9 cellular contexts compared by ENCODE assay signal in the genomic region with DNA sequence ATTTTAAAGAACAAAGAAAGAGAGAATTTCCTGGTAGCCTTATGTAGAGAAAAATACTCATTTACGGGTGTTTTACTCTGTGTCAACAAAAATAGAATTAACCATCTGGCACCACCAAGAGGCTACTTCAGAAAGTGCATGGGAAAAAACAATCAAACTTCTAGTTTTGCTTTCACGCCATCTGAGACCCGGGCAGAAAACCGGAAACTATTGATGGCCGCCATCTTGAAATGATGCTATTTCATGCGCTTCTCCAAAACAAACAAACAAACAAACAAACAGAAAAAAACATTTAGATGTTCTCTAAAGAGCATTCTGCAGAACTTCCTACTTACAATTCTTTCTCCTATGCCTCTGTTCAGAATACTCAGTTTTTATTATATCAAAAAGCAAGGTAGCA. TPM values are rescaled to one million over a fixed set of nuclear protein-coding genes. Genes with fewer than 3 reads are reported as not detected.
DNase-seq lines count a peak whose midpoint lies in the region; ATAC-seq and TF ChIP-seq lines count a peak whose summit lies in the region.
"Had no signal": no experiment of that assay in that cellular context is flagged by ENCODE, and none has a peak within 500 bp of the region (broad histone marks: within the 10 kb centered on the region; RNA-seq: fewer than 3 reads in every experiment).

No MANE protein-coding gene starts in this region.

- H3K23ac ChIP-seq in mesendoderm (ENCODE audit: low read length): no peak overlapping the region

- no peak overlapping the region for H4K5ac ChIP-seq in mesendoderm (ENCODE audit: low read length)

- no peaks in the 10 kb centered on the region for H3K79me1 ChIP-seq in mesendoderm (ENCODE audit: low read length)

- DNase-seq in AG10803 (ENCODE audit: low read depth) (peak; percentile 48), NCI-H526 treated with DMSO at 0.1 percent for 48 hours (lab: John Stamatoyannopoulos, UW) (peak; percentile 30), coronary artery (ENCODE audit: low spot score) (no peak), mesendoderm (peak; percentile 75)
- DNase-seq in stimulated activated naive CD8-positive, alpha-beta T cell treated with anti-CD3 and anti-CD28 coated beads, Interleukin-15, amount 100 ng/mL, for 72 hours: no peak
- DNase-seq: naive B cell had no signal

- no peak overlapping the region for H2BK5ac ChIP-seq in mesendoderm (ENCODE audit: low read length)

- H3K27me3 ChIP-seq in mesendoderm (ENCODE audit: insufficient read depth, low read length, poor library complexity): no peaks in the 10 kb centered on the region

- H3K27ac ChIP-seq in coronary artery (no peak overlapping the region), mesendoderm (ENCODE audit: low read depth, low read length) (no peak overlapping the region)

- H3K4me3 ChIP-seq in AG10803 (ENCODE audit: low read length): peak overlapping the region; percentile 7
- H3K4me3 ChIP-seq in coronary artery: no peak overlapping the region
- H3K4me3 ChIP-seq in mesendoderm (ENCODE audit: low read length): no peak overlapping the region

- WGBS in mesendoderm (ENCODE audit: extremely low coverage, insufficient coverage, low lambda C conversion rate): no CpG with 5 or more reads among the region's 6 CpGs

- TF ChIP-seq CTCF in AG10803 (conservative IDR thresholded peaks at IDR 0.05; ENCODE audit: low read length) (peak; percentile 73), coronary artery (IDR thresholded peaks at IDR 0.05) (peak; percentile 20)

- no peak overlapping the region for H3K4me3 Mint-ChIP-seq in stimulated activated naive CD8-positive, alpha-beta T cell treated with anti-CD3 and anti-CD28 coated beads, Interleukin-15, amount 100 ng/mL, for 72 hours
- H3K4me3 Mint-ChIP-seq: naive B cell had no signal

- no peaks in the 10 kb centered on the region for H3K27me3 Mint-ChIP-seq in stimulated activated naive CD8-positive, alpha-beta T cell treated with anti-CD3 and anti-CD28 coated beads, Interleukin-15, amount 100 ng/mL, for 72 hours

- peaks cover 0 to 5% of the 10 kb centered on the region in 2 donors for H3K9me3 Mint-ChIP-seq in stimulated activated naive CD8-positive, alpha-beta T cell treated with anti-CD3 and anti-CD28 coated beads, Interleukin-15, amount 100 ng/mL, for 72 hours

- ATAC-seq in GM18511 (IDR thresholded peaks at IDR 0.05; ENCODE audit: unreplicated experiment): peak; percentile 85
- peak; percentile 89 for ATAC-seq in HG03103 (IDR thresholded peaks at IDR 0.05; ENCODE audit: low read depth, unreplicated experiment)
- ATAC-seq in stimulated activated naive CD8-positive, alpha-beta T cell treated with anti-CD3 and anti-CD28 coated beads, Interleukin-15, amount 100 ng/mL, for 72 hours: no peak
- no peak for ATAC-seq in HG03139 (IDR thresholded peaks at IDR 0.05; ENCODE audit: unreplicated experiment)

- H3K56ac ChIP-seq in mesendoderm (ENCODE audit: low read length): no peak overlapping the region

- H3K27ac Mint-ChIP-seq in stimulated activated naive CD8-positive, alpha-beta T cell treated with anti-CD3 and anti-CD28 coated beads, Interleukin-15, amount 100 ng/mL, for 72 hours: no peak overlapping the region
- H3K27ac Mint-ChIP-seq: naive B cell had no signal

- peaks cover 8% of the 10 kb centered on the region for H3K4me1 Mint-ChIP-seq in stimulated activated naive CD8-positive, alpha-beta T cell treated with anti-CD3 and anti-CD28 coated beads, Interleukin-15, amount 100 ng/mL, for 72 hours
- H3K4me1 Mint-ChIP-seq: naive B cell had no signal

- no peak overlapping the region for H2BK15ac ChIP-seq in mesendoderm (replicated peaks; ENCODE audit: low read depth)

- no peak overlapping the region for H2BK120ac ChIP-seq in mesendoderm (ENCODE audit: low read depth, low read length)

- no peak overlapping the region for H2AK5ac ChIP-seq in mesendoderm (ENCODE audit: low read length)

- H3K9ac ChIP-seq in mesendoderm (ENCODE audit: low read length): no peak overlapping the region

- no peak overlapping the region for H4K8ac ChIP-seq in mesendoderm (ENCODE audit: low read depth, low read length)

- peaks cover 5% of the 10 kb centered on the region for H3K4me1 ChIP-seq in mesendoderm (ENCODE audit: control insufficient read depth, low read depth, low read length)

- no peaks in the 10 kb centered on the region for H3K36me3 ChIP-seq in mesendoderm (ENCODE audit: control insufficient read depth, insufficient read depth, low read length)

- no peak overlapping the region for H3K4me2 ChIP-seq in mesendoderm (ENCODE audit: low read length)

- no peak overlapping the region for H3K18ac ChIP-seq in mesendoderm (ENCODE audit: low read length)

- H3K4ac ChIP-seq in mesendoderm (ENCODE audit: low read depth, low read length): no peak overlapping the region

- H3K79me2 ChIP-seq in mesendoderm (ENCODE audit: control insufficient read depth, insufficient read depth, low read length): no peaks in the 10 kb centered on the region

RNA-seq across cellular contexts. Expression of a gene that starts 49.4 kb away (rescaled TPM):
- polyA plus RNA-seq in mesendoderm (2013, experiment 1 of 2): 0.04 TPM
- polyA plus RNA-seq in mesendoderm (2013, experiment 2 of 2): 0.07 TPM

Comparison
In these comparisons a context has a peak if more than half of its experiments do, and no peak if none do; other contexts are left out.
1. DNase-seq: peak in AG10803 (single experiment), NCI-H526 treated with DMSO at 0.1 percent for 48 hours (single experiment) and mesendoderm (single experiment); none in coronary artery (single experiment) and stimulated activated naive CD8-positive, alpha-beta T cell treated with anti-CD3 and anti-CD28 coated beads, Interleukin-15, amount 100 ng/mL, for 72 hours (0 of 2).
2. ATAC-seq: peak in GM18511 (single experiment) and HG03103 (single experiment); none in stimulated activated naive CD8-positive, alpha-beta T cell treated with anti-CD3 and anti-CD28 coated beads, Interleukin-15, amount 100 ng/mL, for 72 hours (single experiment) and HG03139 (single experiment).